In genomic region chr19:1305354-1305753, GRCh38 we compare ENCODE assay signal across 15 cellular contexts. TPM values are rescaled to one million over a fixed set of nuclear protein-coding genes. Genes with fewer than 3 reads are reported as not detected.
"Had no signal": no experiment of that assay in that cellular context is flagged by ENCODE, and none has a peak within 500 bp of the region (broad histone marks: within the 10 kb centered on the region; RNA-seq: fewer than 3 reads in every experiment).

No MANE protein-coding gene starts in this region.

RNA-seq across cellular contexts. Expression of gene EFNA2, which starts 19.7 kb away (rescaled TPM):
- total RNA-seq: activated naive CD4-positive, alpha-beta T cell treated with anti-CD3 and anti-CD28 coated beads for 36 hours; activated naive CD8-positive, alpha-beta T cell treated with anti-CD3 and anti-CD28 coated beads for 36 hours; activated naive CD8-positive, alpha-beta T cell treated with anti-CD3 and anti-CD28 coated beads, Interleukin-2, amount 10 ng/mL, durations not matched to agents 7 days and 5 days; activated T-cell treated with anti-CD3 and anti-CD28 coated beads, Interleukin-2, amount 50 U/mL, for 4 hours; activated T-cell treated with anti-CD3 and anti-CD28 coated beads, Interleukin-2, amount 50 U/mL, for 72 hours; activated T-helper 1 cell treated with anti-CD3 and anti-CD28 coated beads, Interleukin-12 subunit alpha, Interleukin-12 subunit beta, Interleukin-2, Interleukin-4 antibody, amounts not matched to agents 30 ng/mL and 10 ng/mL and 1 ng/mL, durations not matched to agents 14 hours and 24 hours and 36 hours; activated T-helper 17 cell treated with anti-CD3 and anti-CD28 coated beads, Interleukin-2, amount 50 U/mL, for 72 hours; activated T-helper 2 cell treated with anti-CD3 and anti-CD28 coated beads, Interferon-gamma antibody, Interleukin-2, Interleukin-4, amounts not matched to agents 10 μg/mL and 5 μg/mL and 100 μg/mL, durations not matched to agents 14 hours and 24 hours and 36 hours; adrenal gland; aorta; ascending aorta; body of pancreas; bronchial epithelial cell; cardiac septum had no signal
- polyA plus RNA-seq: adipose tissue, adrenal gland had no signal
